ENCODE assay signal across 8 cellular contexts in the genomic region with DNA sequence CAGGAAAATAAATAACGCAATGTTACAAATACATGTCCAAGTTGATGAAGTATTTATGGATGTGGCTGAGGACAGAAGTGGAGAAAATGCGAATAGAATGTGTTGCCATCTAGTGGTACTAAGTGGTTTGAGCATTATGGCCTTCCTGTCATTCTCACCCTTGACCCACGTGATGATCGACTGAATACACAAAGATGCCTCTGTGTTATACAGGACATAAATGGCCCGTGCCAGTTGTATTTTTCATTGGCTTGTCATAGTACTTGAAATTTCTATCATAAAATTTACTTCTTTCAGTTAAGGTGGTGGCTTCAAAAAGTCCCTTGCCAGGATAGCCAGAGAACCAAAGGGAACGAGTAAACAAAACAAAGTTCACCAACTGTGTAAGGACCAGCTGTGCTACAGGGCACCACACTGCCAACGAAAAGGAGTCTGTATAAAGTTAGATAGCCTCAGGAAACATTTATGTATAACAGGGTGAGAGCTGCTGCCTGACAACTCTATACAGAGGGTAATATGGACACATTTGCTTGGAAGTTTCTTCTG.
DNase-seq lines count a peak whose midpoint lies in the region; TF ChIP-seq lines count a peak whose summit lies in the region.

No MANE protein-coding gene starts in this region.

- peak; percentile 39 for DNase-seq in stimulated activated CD4-positive, alpha-beta T cell treated with anti-CD3 and anti-CD28 coated beads, Interleukin-4, amount 100 ng/mL, for 24 hours
- DNase-seq in stimulated activated CD4-positive, alpha-beta T cell treated with anti-CD3 and anti-CD28 coated beads, Interleukin-4, amount 100 ng/mL, for 1 hour = no peak
- DNase-seq in HEK293T (ENCODE audit: extremely low spot score) (peak; percentile 35), LoVo (ENCODE audit: low spot score) (peak; percentile 70), SK-MEL-5 (ENCODE audit: low read depth, low spot score) (peak; percentile 91), epidermal melanocyte (ENCODE audit: insufficient read length, low spot score) (peak; percentile 77), middle frontal gyrus (ENCODE audit: extremely low spot score, low spot score) (no peak)

- H3K36me3 ChIP-seq in mucosa of rectum (ENCODE audit: control insufficient read depth in 2 of 2, insufficient read depth in 2 of 2, low read length in 2 of 2) = no peaks in the 10 kb centered on the region

- no peaks in the 10 kb centered on the region for H3K9me3 ChIP-seq in mucosa of rectum (ENCODE audit: control insufficient read depth in 2 of 2, low read length in 2 of 2)

- in situ Hi-C loops in SK-MEL-5 (cut with HindIII; ENCODE audit: low pct_unique_long_range_greater_than_20kb, low sequenced_read_pairs) = no loop called here

- peaks cover 22 to 55% of the 10 kb centered on the region in 2 donors for H3K4me1 ChIP-seq in mucosa of rectum (ENCODE audit: control insufficient read depth in 2 of 2, insufficient read depth in 2 of 2, low read length in 2 of 2)

- H3K4me3 ChIP-seq in mucosa of rectum (ENCODE audit: low read length in 2 of 2) = peak overlapping the region; percentile 44 to 55

- POLR2A ChIA-PET in HEK293T (lab: Yijun Ruan, JAX) = no interaction called here

- CTCF ChIA-PET in HEK293T (lab: Yijun Ruan, JAX) = no interaction called here

- H3K9ac ChIP-seq in mucosa of rectum (ENCODE audit: low read depth in 1 of 2, low read length in 2 of 2) = peak overlapping the region; percentile 43 to 57

- H3K27ac ChIP-seq in mucosa of rectum (ENCODE audit: low read depth in 2 of 2, low read length in 2 of 2) = peak overlapping the region; percentile 88 to 91

- H3K27me3 ChIP-seq in mucosa of rectum (ENCODE audit: control insufficient read depth in 2 of 2, insufficient read depth in 2 of 2, low read length in 2 of 2) = no peaks in the 10 kb centered on the region

TF ChIP-seq in HEK293T, 16 proteins besides CTCF, POLR2A, EP300 and RAD21:
- peak; percentile 63; the same call in 1 of the 2 replicates for TF ChIP-seq ARNT (IDR thresholded peaks at IDR 0.05)
- TF ChIP-seq LEF1 (IDR thresholded peaks at IDR 0.05; ENCODE audit: borderline replicate concordance) = no peak
- TF ChIP-seq CTBP1 (IDR thresholded peaks at IDR 0.05; ENCODE audit: borderline replicate concordance) = peak; percentile 88
- no peak for TF ChIP-seq FOXK2 (IDR thresholded peaks at IDR 0.05)
- TF ChIP-seq ZNF384 (IDR thresholded peaks at IDR 0.05) = peak; percentile 96; the same call in 1 of the 2 replicates
- TF ChIP-seq FOXA1 (IDR thresholded peaks at IDR 0.05) = peak; percentile 51; the same call in 1 of the 2 replicates
- TF ChIP-seq ELF4 (IDR thresholded peaks at IDR 0.05) = no peak
- 0 out of 2 replicates have a peak, but pooled peaks have one; percentile 48 for TF ChIP-seq TARDBP (IDR thresholded peaks at IDR 0.05)
- TF ChIP-seq, protein P1, sequence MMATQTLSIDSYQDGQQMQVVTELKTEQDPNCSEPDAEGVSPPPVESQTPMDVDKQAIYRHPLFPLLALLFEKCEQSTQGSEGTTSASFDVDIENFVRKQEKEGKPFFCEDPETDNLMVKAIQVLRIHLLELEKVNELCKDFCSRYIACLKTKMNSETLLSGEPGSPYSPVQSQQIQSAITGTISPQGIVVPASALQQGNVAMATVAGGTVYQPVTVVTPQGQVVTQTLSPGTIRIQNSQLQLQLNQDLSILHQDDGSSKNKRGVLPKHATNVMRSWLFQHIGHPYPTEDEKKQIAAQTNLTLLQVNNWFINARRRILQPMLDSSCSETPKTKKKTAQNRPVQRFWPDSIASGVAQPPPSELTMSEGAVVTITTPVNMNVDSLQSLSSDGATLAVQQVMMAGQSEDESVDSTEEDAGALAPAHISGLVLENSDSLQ (IDR thresholded peaks at IDR 0.05) = peak; percentile 93
TF ChIP-seq in HEK293T: peak in this region for 6.

Comparison
In these comparisons a context has a peak if more than half of its experiments do, and no peak if none do; other contexts are left out.
1. DNase-seq: peak in stimulated activated CD4-positive, alpha-beta T cell treated with anti-CD3 and anti-CD28 coated beads, Interleukin-4, amount 100 ng/mL, for 24 hours (single experiment), HEK293T (single experiment), LoVo (single experiment), SK-MEL-5 (single experiment) and epidermal melanocyte (single experiment); none in stimulated activated CD4-positive, alpha-beta T cell treated with anti-CD3 and anti-CD28 coated beads, Interleukin-4, amount 100 ng/mL, for 1 hour (single experiment) and middle frontal gyrus (single experiment).